Comparison of ENCODE assay signal across 8 cellular contexts in genomic region chr18:8704361-8705279, GRCh38.
DNase-seq lines count a peak whose midpoint lies in the region; ATAC-seq lines count a peak whose summit lies in the region.

No MANE protein-coding gene starts in this region.

- peak overlapping the region; percentile 14 for H3K27ac Mint-ChIP-seq in memory B cell

- H3K4me1 Mint-ChIP-seq in memory B cell, result peaks cover 13% of the 10 kb centered on the region

- no peaks in the 10 kb centered on the region for H3K36me3 Mint-ChIP-seq in memory B cell

- peak; percentile 93 for DNase-seq in CD1c-positive myeloid dendritic cell (ENCODE audit: extremely low spot score)
- peak; percentile 87 for DNase-seq in HK-2 (ENCODE audit: unreplicated experiment)
- DNase-seq in NCI-H82 treated with DMSO at 0.1 percent for 48 hours (lab: John Stamatoyannopoulos, UW; ENCODE audit: unreplicated experiment), result peak; percentile 57
- peak; percentile 92 for DNase-seq in activated CD8-positive, alpha-beta memory T cell treated with anti-CD3 and anti-CD28 coated beads for 24 hours
- DNase-seq in effector CD8-positive, alpha-beta T cell (lab: John Stamatoyannopoulos, UW), result peak; percentile 74
- peak; percentile 81 to 82 for DNase-seq in memory B cell (ENCODE audit: low spot score in 2 of 2)
- peak; percentile 55 to 82 (median 60) for DNase-seq in stimulated activated CD4-positive, alpha-beta T cell treated with anti-CD3 and anti-CD28 coated beads, TNF-alpha, amount 100 ng/mL, for 48 hours (ENCODE audit: low read depth in 3 of 3)

- peak overlapping the region; percentile 93 for H3K4me3 Mint-ChIP-seq in memory B cell

- H3K9me3 Mint-ChIP-seq in memory B cell, result no peaks in the 10 kb centered on the region

- ATAC-seq in GM19467 (IDR thresholded peaks at IDR 0.05; ENCODE audit: unreplicated experiment), result peak; percentile 84
- ATAC-seq in memory B cell (ENCODE audit: low read depth), result peak; percentile 82

- H3K27me3 Mint-ChIP-seq in memory B cell, result peaks cover 19% of the 10 kb centered on the region

Comparison
In these comparisons a context has a peak if more than half of its experiments do, and no peak if none do; other contexts are left out.
1. Peak in every context shown above with its lines: DNase-seq and ATAC-seq.